In genomic region chr4:139027771-139028170, GRCh38 we compare ENCODE assay signal across 22 cellular contexts. TPM values are rescaled to one million over a fixed set of nuclear protein-coding genes. Genes with fewer than 3 reads are reported as not detected.
DNase-seq lines count a peak whose midpoint lies in the region; ATAC-seq and TF ChIP-seq lines count a peak whose summit lies in the region.
"Had no signal": no experiment of that assay in that cellular context is flagged by ENCODE, and none has a peak within 500 bp of the region (broad histone marks: within the 10 kb centered on the region; RNA-seq: fewer than 3 reads in every experiment).

No MANE protein-coding gene starts in this region.

- no peak overlapping the region for H3K4ac ChIP-seq in IMR-90 (ENCODE audit: low read depth, low read length)

- no peak overlapping the region for H3K56ac ChIP-seq in IMR-90 (ENCODE audit: extremely low read depth, insufficient read depth, low read length)

- H3K27me3 ChIP-seq in IMR-90 (ENCODE audit: control insufficient read depth, insufficient read depth, low read length), result no peaks in the 10 kb centered on the region
- H3K27me3 ChIP-seq in body of pancreas, result no peaks in the 10 kb centered on the region
- no peaks in the 10 kb centered on the region for H3K27me3 ChIP-seq in heart right ventricle
- H3K27me3 ChIP-seq: BLaER1 treated with 17β-estradiol and CSF1 and Interleukin-3, amounts not matched to agents 10 nM and 100 nM; neural progenitor cell; upper lobe of left lung had no signal

- peak; percentile 38 for ATAC-seq in IMR-90 (ENCODE audit: low read depth)
- peak; percentile 20 for ATAC-seq in body of pancreas
- ATAC-seq in heart right ventricle, result peak in 7 of 8 donors; percentile 30 to 58 (median 44)
- no peak for ATAC-seq in GM18858 (IDR thresholded peaks at IDR 0.05; ENCODE audit: unreplicated experiment)
- ATAC-seq: activated CD8-positive, alpha-beta T cell treated with anti-CD3 and anti-CD28 coated beads for 36 hours; stimulated activated effector memory CD8-positive, alpha-beta T cell treated with anti-CD3 and anti-CD28 coated beads, Interleukin-12 subunit alpha, Interleukin-12 subunit beta, amount 100 ng/mL, for 72 hours had no signal

- in situ Hi-C loops in IMR-90 (cut with MboI; ENCODE audit: low sequenced_read_pairs), result no loop called here

- no peak overlapping the region for H4K5ac ChIP-seq in IMR-90 (ENCODE audit: low read depth, low read length)

- no peak overlapping the region for H2BK120ac ChIP-seq in IMR-90 (ENCODE audit: low read depth, low read length)

- dilution Hi-C loops in IMR-90 (cut with HindIII; ENCODE audit: low sequenced_read_pairs, unreplicated experiment), result no loop called here

- no TSS peak for BruUV-seq in IMR-90 (replicated peaks; lab: Mats Ljungman, UMichigan)

- no peak overlapping the region for H3K14ac ChIP-seq in IMR-90 (replicated peaks; ENCODE audit: low read depth, low read length)

- TF ChIP-seq RAD21 in IMR-90 (IDR thresholded peaks at IDR 0.05; ENCODE audit: low read length), result no peak

- H3K4me3 ChIP-seq in IMR-90 (ENCODE audit: insufficient read depth, low read depth, low read length) (no peak overlapping the region), body of pancreas (no peak overlapping the region), heart right ventricle (no peak overlapping the region)
- H3K4me3 ChIP-seq: BLaER1 treated with 17β-estradiol and CSF1 and Interleukin-3, amounts not matched to agents 10 nM and 100 nM; neural progenitor cell; skin epidermis; upper lobe of left lung had no signal

- TF ChIP-seq CTCF in IMR-90 (conservative IDR thresholded peaks at IDR 0.05; ENCODE audit: low read depth, low read length), result no peak
- TF ChIP-seq CTCF in body of pancreas (IDR thresholded peaks at IDR 0.05), result no peak
- no peak for TF ChIP-seq CTCF in heart right ventricle (IDR thresholded peaks at IDR 0.05)
- no peak for TF ChIP-seq CTCF in progenitor cell of endocrine pancreas (IDR thresholded peaks at IDR 0.05; ENCODE audit: unreplicated experiment)

- no peak overlapping the region for H3K4me3 Mint-ChIP-seq in progenitor cell of endocrine pancreas (ENCODE audit: low read depth)
- H3K4me3 Mint-ChIP-seq: activated CD8-positive, alpha-beta T cell treated with anti-CD3 and anti-CD28 coated beads for 36 hours; activated naive CD8-positive, alpha-beta T cell treated with anti-CD3 and anti-CD28 coated beads for 36 hours; central memory CD8-positive, alpha-beta T cell; neural progenitor cell; stimulated activated effector memory CD8-positive, alpha-beta T cell treated with anti-CD3 and anti-CD28 coated beads, Interleukin-12 subunit alpha, Interleukin-12 subunit beta, amount 100 ng/mL, for 72 hours had no signal

- peaks cover 29% of the 10 kb centered on the region for H3K4me1 Mint-ChIP-seq in progenitor cell of endocrine pancreas (ENCODE audit: low read depth)

- no peak overlapping the region for H3K4me2 ChIP-seq in IMR-90 (ENCODE audit: low read depth, low read length)
- H3K4me2 ChIP-seq: BLaER1 treated with 17β-estradiol and CSF1 and Interleukin-3, amounts not matched to agents 10 nM and 100 nM; neural progenitor cell had no signal

- 0 out of 2 replicates have a peak overlapping the region, but pooled peaks have one; percentile 22 for H3K23ac ChIP-seq in IMR-90 (ENCODE audit: low read depth, low read length)

- H4K8ac ChIP-seq in IMR-90 (ENCODE audit: low read depth in 2 of 2, low read length in 2 of 2), result no peak overlapping the region

- H3K36me3 ChIP-seq in IMR-90 (ENCODE audit: control insufficient read depth, insufficient read depth, low read length), result 0 out of 2 replicates have a peak, but pooled peaks cover 2% of the 10 kb centered on the region
- no peaks in the 10 kb centered on the region for H3K36me3 ChIP-seq in body of pancreas (replicated peaks in 1 of 2; ENCODE audit: insufficient read depth in 1 of 2, low read depth in 2 of 2)
- H3K36me3 ChIP-seq in heart right ventricle, result peaks cover 0 to 13% (median 0%) of the 10 kb centered on the region in 9 donors
- H3K36me3 ChIP-seq: neural progenitor cell, upper lobe of left lung had no signal

- peaks cover 80% of the 10 kb centered on the region for H4K20me1 ChIP-seq in IMR-90 (ENCODE audit: insufficient read depth, low read length)

- H3K36me3 Mint-ChIP-seq in progenitor cell of endocrine pancreas (ENCODE audit: insufficient read depth), result peaks cover 16% of the 10 kb centered on the region

- no peak overlapping the region for H2AFZ ChIP-seq in IMR-90 (replicated peaks; ENCODE audit: low read length, poor library complexity)
- H2AFZ ChIP-seq: neural progenitor cell had no signal

- H3K27ac Mint-ChIP-seq in progenitor cell of endocrine pancreas, result peak overlapping the region; percentile 87
- H3K27ac Mint-ChIP-seq: activated CD8-positive, alpha-beta T cell treated with anti-CD3 and anti-CD28 coated beads for 36 hours; activated naive CD8-positive, alpha-beta T cell treated with anti-CD3 and anti-CD28 coated beads for 36 hours; neural progenitor cell; stimulated activated effector memory CD8-positive, alpha-beta T cell treated with anti-CD3 and anti-CD28 coated beads, Interleukin-12 subunit alpha, Interleukin-12 subunit beta, amount 100 ng/mL, for 72 hours had no signal

- H3K27me3 Mint-ChIP-seq in progenitor cell of endocrine pancreas, result no peaks in the 10 kb centered on the region
- H3K27me3 Mint-ChIP-seq: activated CD8-positive, alpha-beta T cell treated with anti-CD3 and anti-CD28 coated beads for 36 hours; activated naive CD8-positive, alpha-beta T cell treated with anti-CD3 and anti-CD28 coated beads for 36 hours; central memory CD8-positive, alpha-beta T cell had no signal

- intact Hi-C loops in IMR-90 (cut with micrococcal nuclease) (no loop called here), body of pancreas (cut with DNase I) (no loop called here), heart right ventricle (cut with DNase I) (no loop called here)

- POLR2A ChIA-PET in IMR-90 (lab: Charles Lee; ENCODE audit: unreplicated experiment), result no interaction called here

- no CpG with 5 or more reads among the region's 5 CpGs for WGBS in IMR-90 (ENCODE audit: extremely low coverage in 2 of 2, insufficient read length in 1 of 2), 2 experiments
- 65 to 67% methylated on average over 5 of the region's 5 CpGs for WGBS in body of pancreas, 2 donors
- WGBS in heart right ventricle, 2 donors, result 64 to 67% methylated on average over 5 of the region's 5 CpGs

- DNase-seq in IMR-90, result peak; percentile 70
- DNase-seq in body of pancreas, result no peak
- no peak for DNase-seq in heart right ventricle
- no peak for DNase-seq in progenitor cell of endocrine pancreas (ENCODE audit: low spot score, unreplicated experiment)
- no peak for DNase-seq in anterior cingulate cortex (lab: John Stamatoyannopoulos, UW)
- no peak for DNase-seq in medulla oblongata (ENCODE audit: extremely low spot score)
- no peak for DNase-seq in stimulated activated CD4-positive, alpha-beta T cell treated with anti-CD3 and anti-CD28 coated beads, Interleukin-2, amount 100 ng/mL, for 24 hours
- DNase-seq: activated CD8-positive, alpha-beta T cell treated with anti-CD3 and anti-CD28 coated beads for 36 hours; activated naive CD8-positive, alpha-beta T cell treated with anti-CD3 and anti-CD28 coated beads for 36 hours; DMS153; mesendoderm; MV-4-11; NCI-H2081 treated with DMSO at 0.1 percent for 48 hours; NCI-H748 treated with DMSO at 0.1 percent for 48 hours; SW 1271; upper lobe of left lung had no signal

- H3K9ac ChIP-seq in IMR-90 (ENCODE audit: low read depth, low read length), result no peak overlapping the region
- H3K9ac ChIP-seq: neural progenitor cell had no signal

- no peak overlapping the region for H2BK20ac ChIP-seq in IMR-90 (ENCODE audit: low read depth, low read length)

- no peak overlapping the region for H2AK9ac ChIP-seq in IMR-90 (replicated peaks; ENCODE audit: low read depth, low read length, poor library complexity)

- H3K9me1 ChIP-seq in IMR-90 (ENCODE audit: insufficient read depth, low read length), result peaks cover 6% of the 10 kb centered on the region; the same call in 1 of the 2 replicates

- peaks cover 12% of the 10 kb centered on the region for H3K4me1 ChIP-seq in IMR-90 (ENCODE audit: control insufficient read depth, insufficient read depth, low read length)
- peaks cover 24% of the 10 kb centered on the region for H3K4me1 ChIP-seq in body of pancreas
- peaks cover 0 to 33% (median 4%) of the 10 kb centered on the region in 9 donors for H3K4me1 ChIP-seq in heart right ventricle

- H2AK5ac ChIP-seq in IMR-90 (ENCODE audit: low read depth, low read length), result no peak overlapping the region

- H3K9me3 ChIP-seq in IMR-90 (ENCODE audit: control insufficient read depth, insufficient read depth, low read length) (no peaks in the 10 kb centered on the region), body of pancreas (no peaks in the 10 kb centered on the region), heart right ventricle (no peaks in the 10 kb centered on the region)
- H3K9me3 ChIP-seq: BLaER1 treated with 17β-estradiol and CSF1 and Interleukin-3, amounts not matched to agents 10 nM and 100 nM; upper lobe of left lung had no signal

- no peak overlapping the region for H2BK15ac ChIP-seq in IMR-90 (ENCODE audit: low read depth, low read length)

- CTCF ChIA-PET in IMR-90 (lab: Yijun Ruan, JAX), result interaction anchor here (0.6 to 1.1 kb wide), 2 partner anchors 10 to 73 kb away, joined by 3 read pairs; no protein-coding TSS in a partner anchor

- no peak overlapping the region for H3K27ac ChIP-seq in IMR-90 (ENCODE audit: insufficient read depth, low read length)
- H3K27ac ChIP-seq in body of pancreas, result peak overlapping the region; percentile 53 to 78 (median 74)
- peak overlapping the region; percentile 2 to 88 (median 79) for H3K27ac ChIP-seq in heart right ventricle
- H3K27ac ChIP-seq: neural progenitor cell, skin epidermis, upper lobe of left lung had no signal

- H3K9me3 Mint-ChIP-seq in progenitor cell of endocrine pancreas (ENCODE audit: low read depth), result no peaks in the 10 kb centered on the region
- H3K9me3 Mint-ChIP-seq: activated CD8-positive, alpha-beta T cell treated with anti-CD3 and anti-CD28 coated beads for 36 hours; activated naive CD8-positive, alpha-beta T cell treated with anti-CD3 and anti-CD28 coated beads for 36 hours; central memory CD8-positive, alpha-beta T cell; neural progenitor cell; stimulated activated effector memory CD8-positive, alpha-beta T cell treated with anti-CD3 and anti-CD28 coated beads, Interleukin-12 subunit alpha, Interleukin-12 subunit beta, amount 100 ng/mL, for 72 hours had no signal

- H3K18ac ChIP-seq in IMR-90 (ENCODE audit: low read depth, low read length), result no peak overlapping the region

- no peak overlapping the region for H4K91ac ChIP-seq in IMR-90 (ENCODE audit: insufficient read depth, low read depth, low read length)

- H3K79me1 ChIP-seq in IMR-90 (ENCODE audit: low read depth in 1 of 2, low read length in 2 of 2), result peaks cover 9 to 68% of the 10 kb centered on the region in 2 experiments

- no peak overlapping the region for H2BK5ac ChIP-seq in IMR-90 (ENCODE audit: low read depth, low read length, poor library complexity, severe bottlenecking)

- TF ChIP-seq POLR2A in IMR-90 (IDR thresholded peaks at IDR 0.05; ENCODE audit: low read depth, low read length) (no peak), body of pancreas (IDR thresholded peaks at IDR 0.05) (no peak)

RNA-seq across cellular contexts. Expression of gene NOCT, which starts 12.2 kb away (rescaled TPM):
- total RNA-seq in IMR-90 (2012; rRNA removed) (30.8 and 41.4 TPM in 2 replicates), body of pancreas (10 to 100 TPM in 1 of 2 donors, 1 to 10 TPM in 1; 5.7 to 11.9 TPM), heart right ventricle (10 to 100 TPM in 3 of 10 donors, 1 to 10 TPM in 7; 5.7 to 16.5 (median 8.2) TPM), progenitor cell of endocrine pancreas (32.2 and 33.8 TPM in 2 replicates)
- polyA plus RNA-seq in IMR-90 (2012; rRNA removed) (5.5 and 6.6 TPM in 2 replicates), heart right ventricle (1 to 10 TPM; 2.4 to 2.6 TPM)
- polyA plus RNA-seq in IMR-90 (2012; cell fraction: cytosol; rRNA removed), result 3.6 and 4.1 TPM in 2 replicates
- 6.0 and 6.9 TPM in 2 replicates for polyA plus RNA-seq in IMR-90 (2012; cell fraction: nucleus; rRNA removed; ENCODE audit: low replicate concordance)
